In the genomic region with DNA sequence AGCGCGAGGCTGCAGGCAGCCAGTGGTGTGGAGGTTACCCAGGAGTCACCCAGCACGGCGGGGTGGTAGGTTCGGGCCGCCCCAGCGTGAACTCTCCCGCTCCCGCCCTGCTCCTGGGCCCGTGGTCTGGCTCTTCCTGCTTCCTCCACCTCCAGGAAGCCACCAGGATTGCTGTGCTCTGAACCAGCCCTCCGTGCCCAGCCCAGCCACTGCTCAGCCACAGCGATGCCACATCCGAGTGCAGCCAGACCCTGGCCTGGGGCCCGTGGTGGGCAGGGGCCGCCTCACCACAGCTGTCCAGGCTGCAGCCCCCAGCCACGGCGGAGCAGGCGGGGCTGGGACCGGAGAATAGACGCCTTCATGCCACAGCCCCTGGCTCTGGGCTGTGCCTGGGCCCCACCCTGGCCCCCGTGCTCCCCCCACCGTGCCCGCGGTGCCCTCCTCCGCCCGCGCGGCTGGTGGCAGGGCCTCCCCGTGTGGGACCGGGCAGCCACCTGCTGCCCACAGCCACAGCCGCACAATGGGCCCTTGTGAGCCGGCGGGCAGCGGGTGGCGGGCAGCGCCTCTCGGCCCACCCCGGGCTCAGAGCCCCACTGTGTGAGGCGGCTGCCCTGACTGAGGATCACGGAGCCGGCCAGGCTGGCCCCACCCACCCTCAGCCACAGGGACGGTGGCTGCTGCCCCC, we compare ENCODE assay signal across 20 cellular contexts. TPM values are rescaled to one million over a fixed set of nuclear protein-coding genes. Genes with fewer than 3 reads are reported as not detected.
DNase-seq lines count a peak whose midpoint lies in the region; ATAC-seq and FAIRE-seq lines count a peak whose summit lies in the region.
"Had no signal": no experiment of that assay in that cellular context is flagged by ENCODE, and none has a peak within 500 bp of the region (broad histone marks: within the 10 kb centered on the region; RNA-seq: fewer than 3 reads in every experiment).

No MANE protein-coding gene starts in this region.

- no peaks in the 10 kb centered on the region for H3K4me1 Mint-ChIP-seq in stimulated activated naive CD8-positive, alpha-beta T cell treated with anti-CD3 and anti-CD28 coated beads, Interleukin-15, amount 100 ng/mL, for 72 hours
- H3K4me1 Mint-ChIP-seq in activated naive CD4-positive, alpha-beta T cell treated with anti-CD3 and anti-CD28 coated beads, Interleukin-2, amount 10 ng/mL, durations not matched to agents 7 days and 5 days = no peaks in the 10 kb centered on the region

- intact Hi-C loops in cardiac septum (cut with DNase I) = loop anchor here (5.0 kb wide), 1 partner anchor 214 kb away; no protein-coding TSS in a partner anchor

- no peak for DNase-seq in stimulated activated naive CD8-positive, alpha-beta T cell treated with anti-CD3 and anti-CD28 coated beads, Interleukin-15, amount 100 ng/mL, for 72 hours
- DNase-seq in stimulated activated naive CD8-positive, alpha-beta T cell treated with anti-CD3 and anti-CD28 coated beads, Interleukin-15, Interleukin-2, amounts not matched to agents 100 U/mL and 50 U/mL, for 24 hours = no peak
- DNase-seq in hippocampal formation (lab: John Stamatoyannopoulos, UW) (peak; percentile 88 to 90), pons (ENCODE audit: low spot score) (peak; percentile 89), cardiac septum (ENCODE audit: low spot score) (no peak), OCI-M2 (lab: John Stamatoyannopoulos, UW; ENCODE audit: unreplicated experiment) (no peak), urothelium cell line (ENCODE audit: low spot score) (no peak)
- DNase-seq in activated naive CD4-positive, alpha-beta T cell treated with anti-CD3 and anti-CD28 coated beads, Interleukin-2, amount 10 ng/mL, durations not matched to agents 7 days and 5 days = no peak
- DNase-seq: Caco-2, NCI-H1048, NCI-H146, NCI-H2107, NCI-H226, NCI-H526 treated with DMSO at 0.1 percent for 48 hours, PC-3 had no signal

- CTCF ChIA-PET in activated naive CD4-positive, alpha-beta T cell treated with anti-CD3 and anti-CD28 coated beads, Interleukin-2, amount 10 ng/mL, durations not matched to agents 7 days and 5 days (lab: Charles Lee) = no interaction called here

- peak overlapping the region in 1 of 2 donors; percentile 48 for H3K27ac Mint-ChIP-seq in stimulated activated naive CD8-positive, alpha-beta T cell treated with anti-CD3 and anti-CD28 coated beads, Interleukin-15, amount 100 ng/mL, for 72 hours
- no peak overlapping the region for H3K27ac Mint-ChIP-seq in activated naive CD4-positive, alpha-beta T cell treated with anti-CD3 and anti-CD28 coated beads, Interleukin-2, amount 10 ng/mL, durations not matched to agents 7 days and 5 days

- peak; percentile 45 for ATAC-seq in stimulated activated naive CD8-positive, alpha-beta T cell treated with anti-CD3 and anti-CD28 coated beads, Interleukin-15, amount 100 ng/mL, for 72 hours
- ATAC-seq in stimulated activated naive CD8-positive, alpha-beta T cell treated with anti-CD3 and anti-CD28 coated beads, Interleukin-15, Interleukin-2, amounts not matched to agents 100 U/mL and 50 U/mL, for 24 hours = no peak
- ATAC-seq: GM12878 had no signal

- no peaks in the 10 kb centered on the region for H3K36me3 Mint-ChIP-seq in activated naive CD4-positive, alpha-beta T cell treated with anti-CD3 and anti-CD28 coated beads, Interleukin-2, amount 10 ng/mL, durations not matched to agents 7 days and 5 days

- no peak for FAIRE-seq in urothelium cell line (lab: Jason Lieb, UNC)
- FAIRE-seq: GM12878, GM18507, HTR-8/SVneo had no signal

- no peak overlapping the region for H3K4me3 Mint-ChIP-seq in stimulated activated naive CD8-positive, alpha-beta T cell treated with anti-CD3 and anti-CD28 coated beads, Interleukin-15, amount 100 ng/mL, for 72 hours
- no peak overlapping the region for H3K4me3 Mint-ChIP-seq in activated naive CD4-positive, alpha-beta T cell treated with anti-CD3 and anti-CD28 coated beads, Interleukin-2, amount 10 ng/mL, durations not matched to agents 7 days and 5 days

- no peaks in the 10 kb centered on the region for H3K27me3 Mint-ChIP-seq in stimulated activated naive CD8-positive, alpha-beta T cell treated with anti-CD3 and anti-CD28 coated beads, Interleukin-15, amount 100 ng/mL, for 72 hours
- H3K27me3 Mint-ChIP-seq in activated naive CD4-positive, alpha-beta T cell treated with anti-CD3 and anti-CD28 coated beads, Interleukin-2, amount 10 ng/mL, durations not matched to agents 7 days and 5 days = no peaks in the 10 kb centered on the region

- no peaks in the 10 kb centered on the region for H3K9me3 Mint-ChIP-seq in stimulated activated naive CD8-positive, alpha-beta T cell treated with anti-CD3 and anti-CD28 coated beads, Interleukin-15, amount 100 ng/mL, for 72 hours
- H3K9me3 Mint-ChIP-seq in activated naive CD4-positive, alpha-beta T cell treated with anti-CD3 and anti-CD28 coated beads, Interleukin-2, amount 10 ng/mL, durations not matched to agents 7 days and 5 days = peaks cover 7% of the 10 kb centered on the region

RNA-seq across cellular contexts. Expression of gene SSTR5, which starts 26.1 kb away (rescaled TPM):
- total RNA-seq in cardiac septum = 0.57 TPM
- total RNA-seq: G401, GM12878, SK-MEL-5 had no signal

RNA-seq across cellular contexts. Expression of gene C1QTNF8, which starts 49.6 kb away (rescaled TPM):
- total RNA-seq in cardiac septum = not detected
- total RNA-seq: Caco-2, GM12878, PC-3, SK-MEL-5 had no signal

Comparison
In these comparisons a context has a peak if more than half of its experiments do, and no peak if none do; other contexts are left out.
1. DNase-seq: peak in hippocampal formation (2 of 2) and pons (single experiment); none in stimulated activated naive CD8-positive, alpha-beta T cell treated with anti-CD3 and anti-CD28 coated beads, Interleukin-15, amount 100 ng/mL, for 72 hours (0 of 2), stimulated activated naive CD8-positive, alpha-beta T cell treated with anti-CD3 and anti-CD28 coated beads, Interleukin-15, Interleukin-2, amounts not matched to agents 100 U/mL and 50 U/mL, for 24 hours (single experiment), activated naive CD4-positive, alpha-beta T cell treated with anti-CD3 and anti-CD28 coated beads, Interleukin-2, amount 10 ng/mL, durations not matched to agents 7 days and 5 days (single experiment), cardiac septum (single experiment), OCI-M2 (single experiment) and urothelium cell line (single experiment).